In the genomic region with DNA sequence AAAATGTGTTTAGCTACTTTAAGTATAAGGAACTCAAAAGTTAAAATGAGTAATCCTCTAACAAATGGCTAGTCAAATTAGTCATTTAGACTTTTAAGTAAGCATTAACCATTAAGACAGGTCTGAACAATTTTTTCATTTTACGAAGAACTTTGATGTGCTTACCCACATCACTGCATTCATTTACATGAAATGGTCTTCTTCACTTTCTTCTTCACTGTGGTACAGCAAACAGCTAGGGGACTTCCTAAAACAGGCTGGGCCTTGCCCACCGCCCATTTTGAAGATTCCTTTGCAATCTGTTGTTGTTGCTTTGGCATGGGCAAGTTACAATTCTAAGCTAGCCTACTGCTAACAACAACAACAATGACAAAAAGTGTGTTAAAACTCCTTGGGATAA, we compare ENCODE assay signal across 14 cellular contexts.
DNase-seq lines count a peak whose midpoint lies in the region; ATAC-seq and TF ChIP-seq lines count a peak whose summit lies in the region.
"Had no signal": no experiment of that assay in that cellular context is flagged by ENCODE, and none has a peak within 500 bp of the region (broad histone marks: within the 10 kb centered on the region; RNA-seq: fewer than 3 reads in every experiment).

No MANE protein-coding gene starts in this region.

- peaks cover 18% of the 10 kb centered on the region for H4K20me1 ChIP-seq in osteoblast (ENCODE audit: insufficient read depth, low read length)

- H2AFZ ChIP-seq in osteoblast (ENCODE audit: low read length), result no peak overlapping the region

- TF ChIP-seq CTCF in HFFc6 (IDR thresholded peaks at IDR 0.05) (no peak), osteoblast (IDR thresholded peaks at IDR 0.05; ENCODE audit: extremely low read depth, low read depth, low read length) (no peak)

- ATAC-seq in activated T-cell treated with anti-CD3 and anti-CD28 coated beads, Interleukin-2, amount 50 U/mL, for 4 hours, result peak; percentile 73 to 79

- peaks cover 23% of the 10 kb centered on the region for H3K4me1 ChIP-seq in osteoblast (ENCODE audit: insufficient read depth, low read length)

- H3K36me3 ChIP-seq in osteoblast (ENCODE audit: insufficient read depth, low read length), result peaks cover 28% of the 10 kb centered on the region
- H3K36me3 ChIP-seq: tibial nerve had no signal

- H3K9me3 ChIP-seq in osteoblast (ENCODE audit: low read depth, low read length), result no peaks in the 10 kb centered on the region

- peaks cover 76% of the 10 kb centered on the region for H3K4me1 Mint-ChIP-seq in activated T-cell treated with anti-CD3 and anti-CD28 coated beads, Interleukin-2, amount 50 U/mL, for 4 hours (ENCODE audit: low read depth)
- H3K4me1 Mint-ChIP-seq in HFFc6 (ENCODE audit: low read depth), result peaks cover 48% of the 10 kb centered on the region
- H3K4me1 Mint-ChIP-seq in activated T-helper 2 cell treated with anti-CD3 and anti-CD28 coated beads, Interferon-gamma antibody, Interleukin-2, Interleukin-4, amounts not matched to agents 10 μg/mL and 5 μg/mL and 100 μg/mL, durations not matched to agents 14 hours and 24 hours and 36 hours (ENCODE audit: low read depth), result peaks cover 64% of the 10 kb centered on the region

- H3K4me2 ChIP-seq in osteoblast (ENCODE audit: insufficient read depth, low read length), result no peak overlapping the region

- peaks cover 97% of the 10 kb centered on the region for H3K79me2 ChIP-seq in osteoblast (ENCODE audit: insufficient read depth, low read length)

- intact Hi-C loops in activated T-helper 2 cell treated with anti-CD3 and anti-CD28 coated beads, Interferon-gamma antibody, Interleukin-2, Interleukin-4, amounts not matched to agents 10 μg/mL and 5 μg/mL and 100 μg/mL, durations not matched to agents 14 hours and 24 hours and 36 hours (cut with micrococcal nuclease), result no loop called here

- H3K27me3 ChIP-seq in osteoblast (ENCODE audit: insufficient read depth, low read length), result no peaks in the 10 kb centered on the region
- H3K27me3 ChIP-seq: tibial nerve had no signal

- no peak overlapping the region for H3K4me3 Mint-ChIP-seq in activated T-cell treated with anti-CD3 and anti-CD28 coated beads, Interleukin-2, amount 50 U/mL, for 4 hours
- H3K4me3 Mint-ChIP-seq in HFFc6, result no peak overlapping the region
- no peak overlapping the region for H3K4me3 Mint-ChIP-seq in activated T-helper 2 cell treated with anti-CD3 and anti-CD28 coated beads, Interferon-gamma antibody, Interleukin-2, Interleukin-4, amounts not matched to agents 10 μg/mL and 5 μg/mL and 100 μg/mL, durations not matched to agents 14 hours and 24 hours and 36 hours (ENCODE audit: low read depth)

- H3K9me3 Mint-ChIP-seq in activated T-cell treated with anti-CD3 and anti-CD28 coated beads, Interleukin-2, amount 50 U/mL, for 4 hours, result peaks cover 4% of the 10 kb centered on the region
- H3K9me3 Mint-ChIP-seq in HFFc6, result no peaks in the 10 kb centered on the region
- peaks cover 9% of the 10 kb centered on the region for H3K9me3 Mint-ChIP-seq in activated T-helper 2 cell treated with anti-CD3 and anti-CD28 coated beads, Interferon-gamma antibody, Interleukin-2, Interleukin-4, amounts not matched to agents 10 μg/mL and 5 μg/mL and 100 μg/mL, durations not matched to agents 14 hours and 24 hours and 36 hours

- H3K4me3 ChIP-seq in osteoblast (ENCODE audit: insufficient read depth, low read length), result no peak overlapping the region
- H3K4me3 ChIP-seq: tibial nerve had no signal

- peak overlapping the region; percentile 38 for H3K27ac ChIP-seq in osteoblast (ENCODE audit: low read depth, low read length)
- H3K27ac ChIP-seq: tibial nerve, VCaP had no signal

- DNase-seq in activated T-cell treated with anti-CD3 and anti-CD28 coated beads, Interleukin-2, amount 50 U/mL, for 4 hours, result no peak
- DNase-seq in activated T-cell treated with anti-CD3 and anti-CD28 coated beads for 4 hours, result no peak
- DNase-seq in HFFc6, result no peak
- no peak for DNase-seq in activated T-helper 2 cell treated with anti-CD3 and anti-CD28 coated beads, Interferon-gamma antibody, Interleukin-2, Interleukin-4, amounts not matched to agents 10 μg/mL and 5 μg/mL and 100 μg/mL, durations not matched to agents 14 hours and 24 hours and 36 hours (ENCODE audit: low spot score)
- no peak for DNase-seq in osteoblast (ENCODE audit: insufficient read length, low spot score, missing footprints)
- DNase-seq in NCI-H526 (lab: John Stamatoyannopoulos, UW), result no peak
- DNase-seq in effector CD4-positive, alpha-beta T cell, result no peak
- DNase-seq in stimulated activated CD4-positive, alpha-beta T cell treated with anti-CD3 and anti-CD28 coated beads, Interleukin-4, amount 100 ng/mL, for 4 hours, result no peak
- DNase-seq: DMS53, head of caudate nucleus, NCI-H1105 treated with DMSO at 0.1 percent for 48 hours, NCI-H526 treated with DMSO at 0.1 percent for 48 hours had no signal

- H3K27ac Mint-ChIP-seq in HFFc6, result peak overlapping the region; percentile 25; the same call in 1 of the 2 replicates
- peak overlapping the region; percentile 43 for H3K27ac Mint-ChIP-seq in activated T-helper 2 cell treated with anti-CD3 and anti-CD28 coated beads, Interferon-gamma antibody, Interleukin-2, Interleukin-4, amounts not matched to agents 10 μg/mL and 5 μg/mL and 100 μg/mL, durations not matched to agents 14 hours and 24 hours and 36 hours

- H3K36me3 Mint-ChIP-seq in activated T-cell treated with anti-CD3 and anti-CD28 coated beads, Interleukin-2, amount 50 U/mL, for 4 hours (ENCODE audit: insufficient read depth), result peaks cover 37% of the 10 kb centered on the region
- H3K36me3 Mint-ChIP-seq in HFFc6 (ENCODE audit: low read depth), result peaks cover 24% of the 10 kb centered on the region
- peaks cover 79% of the 10 kb centered on the region for H3K36me3 Mint-ChIP-seq in activated T-helper 2 cell treated with anti-CD3 and anti-CD28 coated beads, Interferon-gamma antibody, Interleukin-2, Interleukin-4, amounts not matched to agents 10 μg/mL and 5 μg/mL and 100 μg/mL, durations not matched to agents 14 hours and 24 hours and 36 hours (ENCODE audit: low read depth)

- H3K27me3 Mint-ChIP-seq in activated T-cell treated with anti-CD3 and anti-CD28 coated beads, Interleukin-2, amount 50 U/mL, for 4 hours (ENCODE audit: low read depth), result no peaks in the 10 kb centered on the region
- H3K27me3 Mint-ChIP-seq in HFFc6 (ENCODE audit: insufficient read depth), result no peaks in the 10 kb centered on the region
- H3K27me3 Mint-ChIP-seq in activated T-helper 2 cell treated with anti-CD3 and anti-CD28 coated beads, Interferon-gamma antibody, Interleukin-2, Interleukin-4, amounts not matched to agents 10 μg/mL and 5 μg/mL and 100 μg/mL, durations not matched to agents 14 hours and 24 hours and 36 hours (ENCODE audit: low read depth), result no peaks in the 10 kb centered on the region
